Comparison of ENCODE assay signal across 24 cellular contexts in genomic region chr20:47552996-47553395, GRCh38. TPM values are rescaled to one million over a fixed set of nuclear protein-coding genes. Genes with fewer than 3 reads are reported as not detected.
DNase-seq lines count a peak whose midpoint lies in the region; ATAC-seq, FAIRE-seq and TF ChIP-seq lines count a peak whose summit lies in the region.
"Had no signal": no experiment of that assay in that cellular context is flagged by ENCODE, and none has a peak within 500 bp of the region (broad histone marks: within the 10 kb centered on the region; RNA-seq: fewer than 3 reads in every experiment).

No MANE protein-coding gene starts in this region.

- no peak overlapping the region for H3K4me3 ChIP-seq in trophoblast cell (ENCODE audit: low read depth, low read length)
- H3K4me3 ChIP-seq: BLaER1 treated with 17β-estradiol and CSF1 and Interleukin-3, amounts not matched to agents 10 nM and 100 nM; GM23338; HAP-1 had no signal

- no peak overlapping the region for H4K91ac ChIP-seq in trophoblast cell (ENCODE audit: low read depth, low read length)

- no peak overlapping the region for H3K4me2 ChIP-seq in trophoblast cell (ENCODE audit: low read length)
- H3K4me2 ChIP-seq: BLaER1 treated with 17β-estradiol and CSF1 and Interleukin-3, amounts not matched to agents 10 nM and 100 nM; GM23338 had no signal

- H3K9ac ChIP-seq in trophoblast cell (ENCODE audit: low read length), result no peak overlapping the region
- H3K9ac ChIP-seq: BLaER1 treated with 17β-estradiol and CSF1 and Interleukin-3, amounts not matched to agents 10 nM and 100 nM had no signal

- peaks cover 4% of the 10 kb centered on the region for H3K79me2 ChIP-seq in trophoblast cell (ENCODE audit: control insufficient read depth, insufficient read depth, low read length, poor library complexity)

- H3K14ac ChIP-seq in trophoblast cell (ENCODE audit: low read length), result no peak overlapping the region

- H3K4me1 ChIP-seq in trophoblast cell (ENCODE audit: control insufficient read depth in 1 of 2, insufficient read depth in 2 of 2, low read length in 2 of 2), result no peaks in the 10 kb centered on the region

- FAIRE-seq in GM12891 (lab: Jason Lieb, UNC), result peak; percentile 68
- FAIRE-seq: A204.1, D721Med, GM12892, GM19239 had no signal

- peak overlapping the region; percentile 22 for H2BK120ac ChIP-seq in trophoblast cell (ENCODE audit: insufficient read depth, low read length, poor library complexity)

- H2BK5ac ChIP-seq in trophoblast cell (ENCODE audit: low read depth, low read length, poor library complexity), result no peak overlapping the region

- no peak overlapping the region for H3K23ac ChIP-seq in trophoblast cell (ENCODE audit: low read length)

- H3K18ac ChIP-seq in trophoblast cell (ENCODE audit: low read length), result no peak overlapping the region

- peak overlapping the region; percentile 40 for H3K4ac ChIP-seq in trophoblast cell (ENCODE audit: low read depth, low read length)

- H2BK12ac ChIP-seq in trophoblast cell (ENCODE audit: low read length), result no peak overlapping the region

- H4K12ac ChIP-seq in trophoblast cell (ENCODE audit: low read depth, low read length), result no peak overlapping the region

- H3K79me1 ChIP-seq in trophoblast cell (ENCODE audit: low read length), result no peaks in the 10 kb centered on the region

- no peaks in the 10 kb centered on the region for H3K27me3 ChIP-seq in trophoblast cell (ENCODE audit: insufficient read depth, low read length)
- H3K27me3 ChIP-seq: BE2C; BLaER1 treated with 17β-estradiol and CSF1 and Interleukin-3, amounts not matched to agents 10 nM and 100 nM had no signal

- peaks cover 0 to 7% of the 10 kb centered on the region in 2 experiments for H3K36me3 ChIP-seq in trophoblast cell (ENCODE audit: control insufficient read depth in 1 of 2, insufficient read depth in 2 of 2, low read length in 2 of 2)
- H3K36me3 ChIP-seq: BE2C, HAP-1 had no signal

- DNase-seq in NCI-H82 (lab: John Stamatoyannopoulos, UW) (peak; percentile 70), NCI-H82 treated with DMSO at 0.1 percent for 48 hours (lab: John Stamatoyannopoulos, UW; ENCODE audit: unreplicated experiment) (no peak), GM12891 (ENCODE audit: insufficient read length, low spot score) (no peak), trophoblast cell (no peak), NCI-H187 treated with DMSO at 0.1 percent for 48 hours (lab: John Stamatoyannopoulos, UW) (no peak)
- DNase-seq: BE2C; CD4-positive, alpha-beta T cell; CD8-positive, alpha-beta memory T cell; DMS 273 treated with DMSO at 0.1 percent for 48 hours; DMS79; EL; GF-D8; HFFc6 had no signal

- H3K27ac ChIP-seq in trophoblast cell (ENCODE audit: low read depth, low read length), result no peak overlapping the region
- H3K27ac ChIP-seq: 22Rv1; BLaER1 treated with 17β-estradiol and CSF1 and Interleukin-3, amounts not matched to agents 10 nM and 100 nM had no signal

- no peak overlapping the region for H4K8ac ChIP-seq in trophoblast cell (ENCODE audit: low read depth, low read length)

- no peak overlapping the region for H2AK5ac ChIP-seq in trophoblast cell (ENCODE audit: low read length)

- TF ChIP-seq POLR2A in GM12891 (IDR thresholded peaks at IDR 0.05; ENCODE audit: low read depth, low read length), result no peak

- no peaks in the 10 kb centered on the region for H3K9me3 ChIP-seq in trophoblast cell (ENCODE audit: insufficient read depth, low read depth, low read length)
- H3K9me3 ChIP-seq: BE2C, HAP-1 had no signal

- ATAC-seq in esophagus mucosa (peak; percentile 67), HG03159 (IDR thresholded peaks at IDR 0.05; ENCODE audit: unreplicated experiment) (no peak), GM21786 (IDR thresholded peaks at IDR 0.05; ENCODE audit: unreplicated experiment) (no peak)
- ATAC-seq: GM23338 had no signal

- no CpG with 5 or more reads among the region's 9 CpGs for WGBS in trophoblast cell (ENCODE audit: extremely low coverage, insufficient coverage, insufficient read length)

- no peak overlapping the region for H2AFZ ChIP-seq in trophoblast cell (ENCODE audit: insufficient read depth, low read length, poor library complexity)
- H2AFZ ChIP-seq: GM23338 had no signal

TF ChIP-seq in GM12891, 5 proteins besides CTCF, POLR2A, EP300 and RAD21:
- no peak for TF ChIP-seq POLR2AphosphoS5 (IDR thresholded peaks at IDR 0.05; ENCODE audit: low read depth, low read length)
- TF ChIP-seq SPI1 (IDR thresholded peaks at IDR 0.05; ENCODE audit: low read depth, low read length), result no peak
- no peak for TF ChIP-seq POU2F2 (IDR thresholded peaks at IDR 0.05; ENCODE audit: low read depth, low read length)
- TF ChIP-seq PAX5 (IDR thresholded peaks at IDR 0.05; ENCODE audit: insufficient read depth, low read length, severe bottlenecking), result no peak
- no peak for TF ChIP-seq TAF1 (IDR thresholded peaks at IDR 0.05; ENCODE audit: low read depth, low read length)

RNA-seq across cellular contexts. Expression of gene NCOA3, which starts 51.3 kb away (rescaled TPM):
- 28.9 TPM for polyA plus RNA-seq in GM12891 (2012; ENCODE audit: low read depth, missing spikeins)
- total RNA-seq in esophagus mucosa, result 29.1 TPM
- polyA plus RNA-seq in trophoblast cell (2013), result 189 and 191 TPM in 2 replicates
